Comparison of ENCODE assay signal across 19 cellular contexts in genomic region chr4:11587797-11588196, GRCh38.
A peak's percentile ranks its signal among the peaks of the same experiment; 100 is the strongest.
DNase-seq lines count a peak whose midpoint lies in the region; ATAC-seq and TF ChIP-seq lines count a peak whose summit lies in the region.
"Had no signal": no experiment of that assay in that cellular context is flagged by ENCODE, and none has a peak within 500 bp of the region (broad histone marks: within the 10 kb centered on the region; RNA-seq: fewer than 3 reads in every experiment).

No MANE protein-coding gene starts in this region.

- no peak overlapping the region for H3K27ac Mint-ChIP-seq in HFFc6
- H3K27ac Mint-ChIP-seq: CD4-positive, CD25-positive, alpha-beta regulatory T cell had no signal

- H3K9me3 Mint-ChIP-seq in HFFc6 = peaks cover 43% of the 10 kb centered on the region

- ATAC-seq in IMR-90 (ENCODE audit: low read depth) (no peak), HG03196 (IDR thresholded peaks at IDR 0.05; ENCODE audit: unreplicated experiment) (no peak)
- ATAC-seq: HCT116 had no signal

- intact Hi-C loops in IMR-90 (cut with micrococcal nuclease) = no loop called here

- no peak overlapping the region for H3K4ac ChIP-seq in IMR-90 (ENCODE audit: low read depth, low read length)
- no peak overlapping the region for H3K4ac ChIP-seq in mesenchymal stem cell (ENCODE audit: low read depth in 1 of 2, low read length in 2 of 2)

- no peaks in the 10 kb centered on the region for H3K36me3 ChIP-seq in IMR-90 (ENCODE audit: control insufficient read depth, insufficient read depth, low read length)
- H3K36me3 ChIP-seq in mesenchymal stem cell (ENCODE audit: control insufficient read depth in 1 of 2, insufficient read depth in 2 of 2, low read depth in 1 of 2, low read length in 2 of 2) = no peaks in the 10 kb centered on the region
- H3K36me3 ChIP-seq: BE2C had no signal

- H3K27me3 Mint-ChIP-seq in HFFc6 (ENCODE audit: insufficient read depth) = no peaks in the 10 kb centered on the region

- CTCF ChIA-PET in IMR-90 (lab: Yijun Ruan, JAX) = interaction anchor here (1.3 kb wide), 1 partner anchor 78 kb away, joined by 3 read pairs; no protein-coding TSS in a partner anchor

- H4K20me1 ChIP-seq in IMR-90 (ENCODE audit: insufficient read depth, low read length) = no peaks in the 10 kb centered on the region

- H3K27me3 ChIP-seq in IMR-90 (ENCODE audit: control insufficient read depth, insufficient read depth, low read length) = no peaks in the 10 kb centered on the region
- H3K27me3 ChIP-seq in mesenchymal stem cell (ENCODE audit: control insufficient read depth in 1 of 2, insufficient read depth in 1 of 2, low read length in 2 of 2) = no peaks in the 10 kb centered on the region
- H3K27me3 ChIP-seq: BE2C had no signal

- H2BK12ac ChIP-seq in mesenchymal stem cell (ENCODE audit: low read length in 2 of 2) = peak overlapping the region in 1 of 2 experiments; percentile 41

- no peaks in the 10 kb centered on the region for H3K4me1 Mint-ChIP-seq in HFFc6 (ENCODE audit: low read depth)
- H3K4me1 Mint-ChIP-seq: CD8-positive, alpha-beta memory T cell had no signal

- H3K9me1 ChIP-seq in IMR-90 (ENCODE audit: insufficient read depth, low read length) = no peaks in the 10 kb centered on the region

- H2AK9ac ChIP-seq in IMR-90 (replicated peaks; ENCODE audit: low read depth, low read length, poor library complexity) = no peak overlapping the region

- TF ChIP-seq CTCF in GM12865 (IDR thresholded peaks at IDR 0.05; ENCODE audit: insufficient read depth, low read depth, low read length, missing control alignments) = no peak
- TF ChIP-seq CTCF in IMR-90 (conservative IDR thresholded peaks at IDR 0.05; ENCODE audit: low read depth, low read length) = no peak
- TF ChIP-seq CTCF in HFFc6 (IDR thresholded peaks at IDR 0.05) = no peak

- H4K5ac ChIP-seq in IMR-90 (ENCODE audit: low read depth, low read length) = no peak overlapping the region

- H3K9me3 ChIP-seq in IMR-90 (ENCODE audit: control insufficient read depth, insufficient read depth, low read length) (no peaks in the 10 kb centered on the region), mesenchymal stem cell (ENCODE audit: control insufficient read depth, low read length) (peaks cover 5% of the 10 kb centered on the region)
- H3K9me3 ChIP-seq: BE2C had no signal

- no peak overlapping the region for H3K4me3 Mint-ChIP-seq in HFFc6
- H3K4me3 Mint-ChIP-seq: CD4-positive, CD25-positive, alpha-beta regulatory T cell; CD8-positive, alpha-beta memory T cell had no signal

- no peaks in the 10 kb centered on the region; the same call in 1 of the 2 replicates for H3K36me3 Mint-ChIP-seq in HFFc6 (ENCODE audit: low read depth)
- H3K36me3 Mint-ChIP-seq: CD4-positive, CD25-positive, alpha-beta regulatory T cell; CD8-positive, alpha-beta memory T cell had no signal

- H2AFZ ChIP-seq in IMR-90 (replicated peaks; ENCODE audit: low read length, poor library complexity) (no peak overlapping the region), mesenchymal stem cell (ENCODE audit: low read depth, low read length) (no peak overlapping the region)

- no peak overlapping the region for H3K14ac ChIP-seq in IMR-90 (replicated peaks; ENCODE audit: low read depth, low read length)
- no peak overlapping the region for H3K14ac ChIP-seq in mesenchymal stem cell (ENCODE audit: low read length in 2 of 2)

- in situ Hi-C loops in IMR-90 (cut with MboI; ENCODE audit: low sequenced_read_pairs) = no loop called here

- H2BK20ac ChIP-seq in IMR-90 (ENCODE audit: low read depth, low read length) = no peak overlapping the region

- dilution Hi-C loops in IMR-90 (cut with HindIII; ENCODE audit: low sequenced_read_pairs, unreplicated experiment) = no loop called here

- H2BK15ac ChIP-seq in IMR-90 (ENCODE audit: low read depth, low read length) (no peak overlapping the region), mesenchymal stem cell (ENCODE audit: low read depth, poor library complexity, severe bottlenecking) (no peak overlapping the region)

- TF ChIP-seq RAD21 in IMR-90 (IDR thresholded peaks at IDR 0.05; ENCODE audit: low read length) = no peak

- no TSS peak for BruUV-seq in IMR-90 (replicated peaks; lab: Mats Ljungman, UMichigan)

- no peak overlapping the region for H2BK120ac ChIP-seq in IMR-90 (ENCODE audit: low read depth, low read length)
- no peak overlapping the region for H2BK120ac ChIP-seq in mesenchymal stem cell (ENCODE audit: low read depth, low read length)

- H3K79me1 ChIP-seq in IMR-90 (ENCODE audit: low read depth in 1 of 2, low read length in 2 of 2) = no peaks in the 10 kb centered on the region
- no peaks in the 10 kb centered on the region for H3K79me1 ChIP-seq in mesenchymal stem cell (replicated peaks; ENCODE audit: low read length, poor library complexity, severe bottlenecking)

- H3K18ac ChIP-seq in IMR-90 (ENCODE audit: low read depth, low read length) (0 out of 2 replicates have a peak overlapping the region, but pooled peaks have one; percentile 40), mesenchymal stem cell (ENCODE audit: low read depth in 1 of 2, low read length in 2 of 2) (no peak overlapping the region)

- DNase-seq in GM12865 (ENCODE audit: low read depth) = peak; percentile 27
- no peak for DNase-seq in IMR-90
- no peak for DNase-seq in mesenchymal stem cell
- no peak for DNase-seq in activated CD8-positive, alpha-beta memory T cell treated with anti-CD3 and anti-CD28 coated beads, Interleukin-2, amount 50 U/mL, for 48 hours
- no peak for DNase-seq in HFFc6
- DNase-seq: ACHN; BE2C; C1 segment of cervical spinal cord; CD4-positive, CD25-positive, alpha-beta regulatory T cell; CD8-positive, alpha-beta memory T cell; COR-L47; DMS 273 treated with DMSO at 0.1 percent for 48 hours; DMS79; GDM1; GOT3; H7 had no signal

- H2AK5ac ChIP-seq in IMR-90 (ENCODE audit: low read depth, low read length) (no peak overlapping the region), mesenchymal stem cell (ENCODE audit: low read length, severe bottlenecking) (peak overlapping the region; percentile 59)

- WGBS in IMR-90 (ENCODE audit: extremely low coverage in 2 of 2, insufficient read length in 1 of 2), 2 experiments = 86% methylated on average over 2 of the region's 5 CpGs; no CpG with 5 or more reads in 1 of the 2 experiments
- WGBS in mesenchymal stem cell = 98% methylated on average over 4 of the region's 5 CpGs

- H3K9ac ChIP-seq in IMR-90 (ENCODE audit: low read depth, low read length) (no peak overlapping the region), mesenchymal stem cell (ENCODE audit: low read length) (no peak overlapping the region)
- H3K9ac ChIP-seq: KMS-11 had no signal

- no peak for TF ChIP-seq POLR2A in IMR-90 (IDR thresholded peaks at IDR 0.05; ENCODE audit: low read depth, low read length)

- H3K23ac ChIP-seq in IMR-90 (ENCODE audit: low read depth, low read length) (no peak overlapping the region), mesenchymal stem cell (ENCODE audit: low read length in 2 of 2) (no peak overlapping the region)

- H2BK5ac ChIP-seq in IMR-90 (ENCODE audit: low read depth, low read length, poor library complexity, severe bottlenecking) = no peak overlapping the region
- no peak overlapping the region for H2BK5ac ChIP-seq in mesenchymal stem cell (ENCODE audit: low read depth, low read length, poor library complexity, severe bottlenecking)

- H4K8ac ChIP-seq in IMR-90 (ENCODE audit: low read depth in 2 of 2, low read length in 2 of 2) (no peak overlapping the region), mesenchymal stem cell (ENCODE audit: low read length) (no peak overlapping the region)

- H3K4me1 ChIP-seq in IMR-90 (ENCODE audit: control insufficient read depth, insufficient read depth, low read length) (peaks cover 3% of the 10 kb centered on the region), mesenchymal stem cell (ENCODE audit: control insufficient read depth, insufficient read depth, low read depth, low read length) (no peaks in the 10 kb centered on the region)
- H3K4me1 ChIP-seq: BE2C had no signal

- H3K4me3 ChIP-seq in GM12865 (ENCODE audit: low read depth, low read length) (no peak overlapping the region), IMR-90 (ENCODE audit: insufficient read depth, low read depth, low read length) (no peak overlapping the region), mesenchymal stem cell (ENCODE audit: insufficient read depth in 1 of 2, low read depth in 1 of 2, low read length in 2 of 2) (no peak overlapping the region)

- H3K4me2 ChIP-seq in IMR-90 (ENCODE audit: low read depth, low read length) (no peak overlapping the region), mesenchymal stem cell (ENCODE audit: low read length, poor library complexity, severe bottlenecking) (no peak overlapping the region)
- H3K4me2 ChIP-seq: KMS-11 had no signal

- H4K91ac ChIP-seq in IMR-90 (ENCODE audit: insufficient read depth, low read depth, low read length) = no peak overlapping the region
- H4K91ac ChIP-seq in mesenchymal stem cell (ENCODE audit: low read length) = no peak overlapping the region

- no peak overlapping the region for H3K27ac ChIP-seq in IMR-90 (ENCODE audit: insufficient read depth, low read length)
- H3K27ac ChIP-seq in mesenchymal stem cell (ENCODE audit: low read length, poor library complexity, severe bottlenecking) = no peak overlapping the region
- H3K27ac ChIP-seq: KMS-11 had no signal

- POLR2A ChIA-PET in IMR-90 (lab: Charles Lee; ENCODE audit: unreplicated experiment) = no interaction called here

- no peak overlapping the region for H3K56ac ChIP-seq in IMR-90 (ENCODE audit: extremely low read depth, insufficient read depth, low read length)

TF ChIP-seq in IMR-90, 13 proteins besides CTCF, POLR2A, EP300 and RAD21 (continues in another document):
- TF ChIP-seq NFE2L2 (IDR thresholded peaks at IDR 0.05; ENCODE audit: low read depth, low read length) = no peak
- TF ChIP-seq BHLHE40 (IDR thresholded peaks at IDR 0.05; ENCODE audit: low read depth, low read length) = no peak
- TF ChIP-seq FOS (IDR thresholded peaks at IDR 0.05; ENCODE audit: low read depth, low read length) = no peak
- TF ChIP-seq RCOR1 (IDR thresholded peaks at IDR 0.05; ENCODE audit: insufficient replicate concordance, low read length) = no peak
- TF ChIP-seq CEBPB (IDR thresholded peaks at IDR 0.05; ENCODE audit: low read depth, low read length) = no peak
- TF ChIP-seq USF2 (IDR thresholded peaks at IDR 0.05; ENCODE audit: low read depth, low read length) = no peak
- no peak for TF ChIP-seq CHD1 (IDR thresholded peaks at IDR 0.05; ENCODE audit: low read depth, low read length)
- no peak for TF ChIP-seq MXI1 (IDR thresholded peaks at IDR 0.05; ENCODE audit: borderline replicate concordance, low read depth, low read length)
- TF ChIP-seq MAFK (IDR thresholded peaks at IDR 0.05; ENCODE audit: low read depth, low read length) = no peak
- no peak for TF ChIP-seq SMC3 (IDR thresholded peaks at IDR 0.05; ENCODE audit: low read depth, low read length)
- no peak for TF ChIP-seq MAZ (IDR thresholded peaks at IDR 0.05; ENCODE audit: borderline replicate concordance, low read depth, low read length)
